9 cellular contexts compared by ENCODE assay signal in the genomic region with DNA sequence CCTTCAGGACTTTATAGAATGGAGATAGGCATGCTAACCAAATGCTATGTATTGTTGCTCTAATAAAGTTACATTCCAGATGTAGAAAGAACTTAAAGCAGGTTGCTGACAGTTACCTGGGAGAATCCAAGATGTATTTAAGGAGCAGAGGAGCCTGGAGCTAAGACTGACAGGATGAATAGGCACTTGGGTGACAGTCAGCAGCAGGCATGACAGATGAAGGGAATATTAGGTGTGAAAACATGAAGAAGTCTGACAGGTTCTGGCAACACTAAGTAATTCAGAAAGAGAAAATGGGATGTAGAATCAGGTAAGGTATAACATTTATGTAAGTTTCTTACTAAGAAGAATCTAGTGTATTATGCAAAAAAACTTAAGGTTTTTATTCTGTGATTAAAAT.
"Had no signal": no experiment of that assay in that cellular context is flagged by ENCODE, and none has a peak within 500 bp of the region (broad histone marks: within the 10 kb centered on the region; RNA-seq: fewer than 3 reads in every experiment).

No MANE protein-coding gene starts in this region.

- H3K4me1 Mint-ChIP-seq: H9 had no signal

- H3K4me3 ChIP-seq: GM23248, GM23338, HAP-1 had no signal

- DNase-seq: GM23248, GOT3, H7, H9, HCEC 1CT, HFFc6 had no signal

- H3K27ac ChIP-seq: GM23248 had no signal

- H3K36me3 ChIP-seq: HAP-1 had no signal

- H2AFZ ChIP-seq: GM23248, GM23338 had no signal

- H3K9me3 ChIP-seq: HAP-1 had no signal

- ATAC-seq: GM23338, HCT116 had no signal

- H3K4me2 ChIP-seq: GM23338 had no signal

- H3K27ac Mint-ChIP-seq: GM23338, H9, HFFc6 had no signal

- H3K9ac ChIP-seq: GM23248 had no signal

- H3K4me3 Mint-ChIP-seq: GM23338, H9, HFFc6 had no signal
